13 cellular contexts compared by ENCODE assay signal in genomic region chr9:3477236-3477834, GRCh38. TPM values are rescaled to one million over a fixed set of nuclear protein-coding genes. Genes with fewer than 3 reads are reported as not detected.
DNase-seq lines count a peak whose midpoint lies in the region; ATAC-seq and TF ChIP-seq lines count a peak whose summit lies in the region.
"Had no signal": no experiment of that assay in that cellular context is flagged by ENCODE, and none has a peak within 500 bp of the region (broad histone marks: within the 10 kb centered on the region; RNA-seq: fewer than 3 reads in every experiment).

No MANE protein-coding gene starts in this region.

- peak; percentile 21 for ATAC-seq in HG02885 (IDR thresholded peaks at IDR 0.05; ENCODE audit: poor library complexity, unreplicated experiment)
- ATAC-seq in natural killer cell: peak; percentile 64 to 73 (median 66)
- no peak for ATAC-seq in GM19035 (IDR thresholded peaks at IDR 0.05; ENCODE audit: unreplicated experiment)

- DNase-seq in activated CD4-positive, alpha-beta T cell treated with anti-CD3 and anti-CD28 coated beads, Interleukin-2, amount 10 ng/mL, durations not matched to agents 24 days and 14 days: no peak
- DNase-seq in activated CD4-positive, alpha-beta T cell treated with anti-CD3 and anti-CD28 coated beads for 4 hours: no peak
- no peak for DNase-seq in T-helper 2 cell treated with Interferon-gamma antibody and Interleukin-4, amounts not matched to agents 5 μg/mL and 100 μg/mL, for 36 hours (ENCODE audit: low spot score)
- no peak for DNase-seq in natural killer cell
- DNase-seq in NCI-H446 treated with DMSO at 0.1 percent for 48 hours (lab: John Stamatoyannopoulos, UW): no peak
- no peak for DNase-seq in stimulated activated CD4-positive, alpha-beta T cell treated with anti-CD3 and anti-CD28 coated beads, Interleukin-12 subunit alpha, Interleukin-12 subunit beta, amount 100 ng/mL, for 4 hours
- DNase-seq: activated CD8-positive, alpha-beta memory T cell treated with anti-CD3 and anti-CD28 coated beads, Interleukin-2, amount 50 U/mL, for 48 hours; caudate nucleus; EL; NCI-H1105 treated with DMSO at 0.1 percent for 48 hours; NCI-H82 had no signal

- H3K36me3 Mint-ChIP-seq in activated CD4-positive, alpha-beta T cell treated with anti-CD3 and anti-CD28 coated beads, Interleukin-2, amount 10 ng/mL, durations not matched to agents 24 days and 14 days (ENCODE audit: low read depth): peaks cover 18% of the 10 kb centered on the region
- H3K36me3 Mint-ChIP-seq in T-helper 2 cell treated with Interferon-gamma antibody and Interleukin-4, amounts not matched to agents 5 μg/mL and 100 μg/mL, for 36 hours (ENCODE audit: low read depth): peaks cover 20% of the 10 kb centered on the region
- H3K36me3 Mint-ChIP-seq in natural killer cell: peaks cover 14% of the 10 kb centered on the region

- no peaks in the 10 kb centered on the region for H3K27me3 Mint-ChIP-seq in activated CD4-positive, alpha-beta T cell treated with anti-CD3 and anti-CD28 coated beads, Interleukin-2, amount 10 ng/mL, durations not matched to agents 24 days and 14 days
- H3K27me3 Mint-ChIP-seq in T-helper 2 cell treated with Interferon-gamma antibody and Interleukin-4, amounts not matched to agents 5 μg/mL and 100 μg/mL, for 36 hours (ENCODE audit: low read depth): no peaks in the 10 kb centered on the region
- no peaks in the 10 kb centered on the region for H3K27me3 Mint-ChIP-seq in natural killer cell (ENCODE audit: low read depth in 2 of 2)

- H3K4me3 Mint-ChIP-seq in activated CD4-positive, alpha-beta T cell treated with anti-CD3 and anti-CD28 coated beads, Interleukin-2, amount 10 ng/mL, durations not matched to agents 24 days and 14 days: peak overlapping the region; percentile 78
- H3K4me3 Mint-ChIP-seq in T-helper 2 cell treated with Interferon-gamma antibody and Interleukin-4, amounts not matched to agents 5 μg/mL and 100 μg/mL, for 36 hours: peak overlapping the region; percentile 80
- peak overlapping the region; percentile 94 for H3K4me3 Mint-ChIP-seq in natural killer cell

- H3K27ac Mint-ChIP-seq in activated CD4-positive, alpha-beta T cell treated with anti-CD3 and anti-CD28 coated beads, Interleukin-2, amount 10 ng/mL, durations not matched to agents 24 days and 14 days: peak overlapping the region; percentile 86
- peak overlapping the region; percentile 88 for H3K27ac Mint-ChIP-seq in T-helper 2 cell treated with Interferon-gamma antibody and Interleukin-4, amounts not matched to agents 5 μg/mL and 100 μg/mL, for 36 hours
- H3K27ac Mint-ChIP-seq in natural killer cell: peak overlapping the region; percentile 95

- no peak for TF ChIP-seq CTCF in natural killer cell (IDR thresholded peaks at IDR 0.05)

- no peaks in the 10 kb centered on the region for H3K9me3 Mint-ChIP-seq in activated CD4-positive, alpha-beta T cell treated with anti-CD3 and anti-CD28 coated beads, Interleukin-2, amount 10 ng/mL, durations not matched to agents 24 days and 14 days
- no peaks in the 10 kb centered on the region for H3K9me3 Mint-ChIP-seq in T-helper 2 cell treated with Interferon-gamma antibody and Interleukin-4, amounts not matched to agents 5 μg/mL and 100 μg/mL, for 36 hours
- H3K9me3 Mint-ChIP-seq in natural killer cell: no peaks in the 10 kb centered on the region

- peaks cover 51% of the 10 kb centered on the region for H3K4me1 Mint-ChIP-seq in activated CD4-positive, alpha-beta T cell treated with anti-CD3 and anti-CD28 coated beads, Interleukin-2, amount 10 ng/mL, durations not matched to agents 24 days and 14 days
- H3K4me1 Mint-ChIP-seq in T-helper 2 cell treated with Interferon-gamma antibody and Interleukin-4, amounts not matched to agents 5 μg/mL and 100 μg/mL, for 36 hours (ENCODE audit: low read depth): peaks cover 58% of the 10 kb centered on the region
- H3K4me1 Mint-ChIP-seq in natural killer cell: peaks cover 37 to 45% of the 10 kb centered on the region in 2 donors

- intact Hi-C loops in activated CD4-positive, alpha-beta T cell treated with anti-CD3 and anti-CD28 coated beads, Interleukin-2, amount 10 ng/mL, durations not matched to agents 24 days and 14 days (cut with micrococcal nuclease): loop anchor here (1.0 to 5.0 kb wide), 2 partner anchors 47 to 90 kb away; no protein-coding TSS in a partner anchor
- intact Hi-C loops in natural killer cell (cut with micrococcal nuclease): loop anchor here (1.0 kb wide), 1 partner anchor 48 kb away; no protein-coding TSS in a partner anchor

RNA-seq across cellular contexts. Expression of gene RFX3, which starts 48.5 kb away (rescaled TPM):
- 11.6 and 12.8 TPM in 2 replicates for total RNA-seq in activated CD4-positive, alpha-beta T cell treated with anti-CD3 and anti-CD28 coated beads, Interleukin-2, amount 10 ng/mL, durations not matched to agents 24 days and 14 days
- total RNA-seq in natural killer cell: 10 to 100 TPM; 24.0 to 30.6 (median 30.0) TPM
